13 cellular contexts compared by ENCODE assay signal in genomic region chr11:105790841-105791240, GRCh38.
"Had no signal": no experiment of that assay in that cellular context is flagged by ENCODE, and none has a peak within 500 bp of the region (broad histone marks: within the 10 kb centered on the region; RNA-seq: fewer than 3 reads in every experiment).

No MANE protein-coding gene starts in this region.

- H3K9me3 Mint-ChIP-seq: nephron had no signal

- H3K4me3 Mint-ChIP-seq: nephron had no signal

- H3K27me3 ChIP-seq: ascending aorta, dorsolateral prefrontal cortex had no signal

- H3K4me1 Mint-ChIP-seq: nephron had no signal

- H3K4me3 ChIP-seq: ascending aorta, dorsolateral prefrontal cortex, prostate gland, skin epidermis had no signal

- H3K36me3 ChIP-seq: ascending aorta, prostate gland had no signal

- H3K9me3 ChIP-seq: ascending aorta, prostate gland had no signal

- H3K27ac ChIP-seq: ascending aorta, prostate gland, skin epidermis had no signal

- DNase-seq: activated naive CD4-positive, alpha-beta T cell treated with Interleukin-2 at 50 U/mL for 16 hours; hippocampal formation; kidney glomerular epithelial cell; right cardiac atrium; stimulated activated CD4-positive, alpha-beta T cell treated with anti-CD3 and anti-CD28 coated beads, Interleukin-4, amount 100 ng/mL, for 4 hours; stimulated activated CD8-positive, alpha-beta memory T cell treated with anti-CD3 and anti-CD28 coated beads, Interleukin-4, amount 100 ng/mL, for 48 hours; stimulated activated naive CD4-positive, alpha-beta T cell treated with Interleukin-2 at 50 U/mL for 16 hours; trophoblast cell had no signal

- H3K4me1 ChIP-seq: ascending aorta, prostate gland had no signal
